ENCODE assay signal across 8 cellular contexts in genomic region chr2:135052997-135053474, GRCh38. TPM values are rescaled to one million over a fixed set of nuclear protein-coding genes. Genes with fewer than 3 reads are reported as not detected.
DNase-seq lines count a peak whose midpoint lies in the region; ATAC-seq and TF ChIP-seq lines count a peak whose summit lies in the region.

No MANE protein-coding gene starts in this region.

- H3K9ac ChIP-seq in HUES48 (ENCODE audit: low read depth, low read length), result peak overlapping the region; percentile 92; the same call in 1 of the 2 replicates

- peak overlapping the region; percentile 93 for H3K4me3 ChIP-seq in BE2C (ENCODE audit: low read depth, low read length)
- H3K4me3 ChIP-seq in HUES48 (ENCODE audit: low read depth, low read length), result peak overlapping the region; percentile 88
- peak overlapping the region; percentile 97 for H3K4me3 ChIP-seq in iPS-11a (ENCODE audit: low read depth, low read length)

- H3K36me3 ChIP-seq in BE2C, result no peaks in the 10 kb centered on the region
- H3K36me3 ChIP-seq in HUES48 (ENCODE audit: control insufficient read depth, insufficient read depth, low read length), result peaks cover 16% of the 10 kb centered on the region

- no peak for TF ChIP-seq CTCF in BE2C (IDR thresholded peaks at IDR 0.05; ENCODE audit: low read depth, low read length)

- peak; percentile 39 for ATAC-seq in GM21381 (IDR thresholded peaks at IDR 0.05; ENCODE audit: unreplicated experiment)

- no peaks in the 10 kb centered on the region for H3K4me1 ChIP-seq in BE2C
- peaks cover 7% of the 10 kb centered on the region; the same call in 1 of the 2 replicates for H3K4me1 ChIP-seq in HUES48 (ENCODE audit: control insufficient read depth, insufficient read depth, low read length)

- DNase-seq in BE2C (no peak), NCI-H128 (lab: John Stamatoyannopoulos, UW; ENCODE audit: unreplicated experiment) (no peak), OCI-M2 (lab: John Stamatoyannopoulos, UW; ENCODE audit: unreplicated experiment) (no peak)
- DNase-seq in activated effector memory CD4-positive, alpha-beta T cell treated with anti-CD3 and anti-CD28 coated beads, Interleukin-2, amount 50 U/mL, for 16 hours, result peak; percentile 71
- peak; percentile 5 to 7 for DNase-seq in stimulated activated CD4-positive, alpha-beta T cell treated with anti-CD3 and anti-CD28 coated beads, Interleukin-15, amount 100 ng/mL, for 48 hours (ENCODE audit: low read depth in 2 of 2)

- H3K27me3 ChIP-seq in BE2C (no peaks in the 10 kb centered on the region), HUES48 (ENCODE audit: control insufficient read depth, insufficient read depth, low read length) (no peaks in the 10 kb centered on the region)

- H3K27ac ChIP-seq in HUES48 (ENCODE audit: low read depth, low read length), result no peak overlapping the region

- H3K9me3 ChIP-seq in BE2C (no peaks in the 10 kb centered on the region), HUES48 (ENCODE audit: control insufficient read depth, insufficient read depth, low read length) (no peaks in the 10 kb centered on the region)

RNA-seq across cellular contexts. Expression of gene RAB3GAP1, which starts 0.9 kb away (rescaled TPM):
- 24.4 TPM for polyA plus RNA-seq in BE2C (2012; ENCODE audit: insufficient read depth, insufficient read length, low read depth)

RNA-seq across cellular contexts. Expression of gene MAP3K19, which starts 5.8 kb away (rescaled TPM):
- not detected for polyA plus RNA-seq in BE2C (2012; ENCODE audit: insufficient read depth, insufficient read length, low read depth)

Comparison
In these comparisons a context has a peak if more than half of its experiments do, and no peak if none do; other contexts are left out.
1. DNase-seq: peak in activated effector memory CD4-positive, alpha-beta T cell treated with anti-CD3 and anti-CD28 coated beads, Interleukin-2, amount 50 U/mL, for 16 hours (single experiment) and stimulated activated CD4-positive, alpha-beta T cell treated with anti-CD3 and anti-CD28 coated beads, Interleukin-15, amount 100 ng/mL, for 48 hours (2 of 2); none in BE2C (single experiment), NCI-H128 (single experiment) and OCI-M2 (single experiment).
2. Peak in every context shown above with its lines, with median percentiles within 50 percentile points of each other: H3K4me3 ChIP-seq.